22 cellular contexts compared by ENCODE assay signal in genomic region chr7:104933433-104934074, GRCh38.
DNase-seq lines count a peak whose midpoint lies in the region; ATAC-seq and TF ChIP-seq lines count a peak whose summit lies in the region.
"Had no signal": no experiment of that assay in that cellular context is flagged by ENCODE, and none has a peak within 500 bp of the region (broad histone marks: within the 10 kb centered on the region; RNA-seq: fewer than 3 reads in every experiment).

No MANE protein-coding gene starts in this region.

- TF ChIP-seq CTCF in NB4 (IDR thresholded peaks at IDR 0.05; ENCODE audit: low read depth, low read length) (no peak), colonic mucosa (IDR thresholded peaks at IDR 0.05) (no peak), neural crest cell (conservative IDR thresholded peaks at IDR 0.05) (no peak), foreskin keratinocyte (conservative IDR thresholded peaks at IDR 0.05) (no peak), brain microvascular endothelial cell (IDR thresholded peaks at IDR 0.05; ENCODE audit: low read depth, low read length, missing control alignments) (no peak)

- H3K4me3 ChIP-seq in H7 (ENCODE audit: insufficient read depth, low read depth, low read length) (no peak overlapping the region), NB4 (ENCODE audit: low read depth, low read length) (no peak overlapping the region), colonic mucosa (no peak overlapping the region), brain microvascular endothelial cell (ENCODE audit: low read depth, low read length) (no peak overlapping the region)
- H3K4me3 ChIP-seq: gastrocnemius medialis, HAP-1, PC-9, prostate gland, tibial nerve had no signal

- H3K9me3 Mint-ChIP-seq in neural crest cell, result peaks cover 5% of the 10 kb centered on the region
- no peaks in the 10 kb centered on the region for H3K9me3 Mint-ChIP-seq in activated naive CD8-positive, alpha-beta T cell treated with anti-CD3 and anti-CD28 coated beads, Interleukin-2, amount 50 U/mL, for 24 hours
- H3K9me3 Mint-ChIP-seq: activated naive CD4-positive, alpha-beta T cell treated with anti-CD3 and anti-CD28 coated beads, Interleukin-2, amount 10 ng/mL, durations not matched to agents 7 days and 5 days; natural killer cell had no signal

- DNase-seq in H7 (peak; percentile 43), NB4 (ENCODE audit: low read depth) (peak; percentile 45), colonic mucosa (peak; percentile 92), neural crest cell (ENCODE audit: low read depth, low spot score) (no peak), foreskin keratinocyte (no peak), brain microvascular endothelial cell (no peak), NCI-H2029 (lab: John Stamatoyannopoulos, UW) (no peak)
- DNase-seq in activated naive CD8-positive, alpha-beta T cell treated with anti-CD3 and anti-CD28 coated beads, Interleukin-2, amount 50 U/mL, for 24 hours, result no peak
- DNase-seq: activated CD4-positive, alpha-beta T cell treated with anti-CD3 and anti-CD28 coated beads, Interleukin-2, amount 50 U/mL, for 48 hours; activated naive CD4-positive, alpha-beta T cell treated with anti-CD3 and anti-CD28 coated beads, Interleukin-2, amount 10 ng/mL, durations not matched to agents 7 days and 5 days; BE2C; cortex of kidney; DMS 273 treated with DMSO at 0.1 percent for 48 hours; gastrocnemius medialis; natural killer cell; NCI-H1436 treated with DMSO at 0.1 percent for 48 hours; PC-9 had no signal

- peak overlapping the region in 1 of 2 donors; percentile 95 for H3K9ac ChIP-seq in colonic mucosa (ENCODE audit: low read depth in 2 of 2, low read length in 2 of 2)
- H3K9ac ChIP-seq: KMS-11 had no signal

- in situ Hi-C loops in brain microvascular endothelial cell (cut with HindIII; ENCODE audit: low pct_ligation_motif_present, low sequenced_read_pairs), result no loop called here

- ATAC-seq in activated naive CD8-positive, alpha-beta T cell treated with anti-CD3 and anti-CD28 coated beads, Interleukin-2, amount 50 U/mL, for 24 hours, result no peak
- no peak for ATAC-seq in foreskin keratinocyte
- ATAC-seq: gastrocnemius medialis, SK-N-SH treated with all-trans-retinoic acid at 6 μM for 48 hours had no signal

- peak overlapping the region; percentile 3 for H3K4me3 Mint-ChIP-seq in neural crest cell
- no peak overlapping the region for H3K4me3 Mint-ChIP-seq in activated naive CD8-positive, alpha-beta T cell treated with anti-CD3 and anti-CD28 coated beads, Interleukin-2, amount 50 U/mL, for 24 hours
- H3K4me3 Mint-ChIP-seq: activated naive CD4-positive, alpha-beta T cell treated with anti-CD3 and anti-CD28 coated beads, Interleukin-2, amount 10 ng/mL, durations not matched to agents 7 days and 5 days; natural killer cell had no signal

- no peaks in the 10 kb centered on the region for H3K27me3 Mint-ChIP-seq in neural crest cell (ENCODE audit: low read depth)
- no peaks in the 10 kb centered on the region for H3K27me3 Mint-ChIP-seq in activated naive CD8-positive, alpha-beta T cell treated with anti-CD3 and anti-CD28 coated beads, Interleukin-2, amount 50 U/mL, for 24 hours
- H3K27me3 Mint-ChIP-seq: activated naive CD4-positive, alpha-beta T cell treated with anti-CD3 and anti-CD28 coated beads, Interleukin-2, amount 10 ng/mL, durations not matched to agents 7 days and 5 days had no signal

- H3K27ac Mint-ChIP-seq in neural crest cell (ENCODE audit: unreplicated experiment), result no peak overlapping the region
- no peak overlapping the region for H3K27ac Mint-ChIP-seq in activated naive CD8-positive, alpha-beta T cell treated with anti-CD3 and anti-CD28 coated beads, Interleukin-2, amount 50 U/mL, for 24 hours
- H3K27ac Mint-ChIP-seq: activated naive CD4-positive, alpha-beta T cell treated with anti-CD3 and anti-CD28 coated beads, Interleukin-2, amount 10 ng/mL, durations not matched to agents 7 days and 5 days; natural killer cell had no signal

- intact Hi-C loops in colonic mucosa (cut with DNase I), result no loop called here

- no peaks in the 10 kb centered on the region for H3K9me3 ChIP-seq in colonic mucosa
- H3K9me3 ChIP-seq: BE2C, gastrocnemius medialis, HAP-1, prostate gland, tibial nerve had no signal

- H3K27ac ChIP-seq in colonic mucosa, result peak overlapping the region; percentile 82
- no peak overlapping the region for H3K27ac ChIP-seq in foreskin keratinocyte
- H3K27ac ChIP-seq in brain microvascular endothelial cell, result no peak overlapping the region
- H3K27ac ChIP-seq: gastrocnemius medialis, KMS-11, PC-9, prostate gland, tibial nerve had no signal

- no peaks in the 10 kb centered on the region for H3K36me3 Mint-ChIP-seq in neural crest cell (ENCODE audit: low read depth)
- no peaks in the 10 kb centered on the region for H3K36me3 Mint-ChIP-seq in activated naive CD8-positive, alpha-beta T cell treated with anti-CD3 and anti-CD28 coated beads, Interleukin-2, amount 50 U/mL, for 24 hours (ENCODE audit: low read depth)
- H3K36me3 Mint-ChIP-seq: activated naive CD4-positive, alpha-beta T cell treated with anti-CD3 and anti-CD28 coated beads, Interleukin-2, amount 10 ng/mL, durations not matched to agents 7 days and 5 days; natural killer cell had no signal

- TF ChIP-seq POLR2A in NB4 (IDR thresholded peaks at IDR 0.05; ENCODE audit: extremely low read depth, insufficient read length), result no peak

- H3K4me1 ChIP-seq in colonic mucosa (no peaks in the 10 kb centered on the region), foreskin keratinocyte (peaks cover 10% of the 10 kb centered on the region)
- H3K4me1 ChIP-seq: gastrocnemius medialis, HAP-1, prostate gland had no signal

- no peaks in the 10 kb centered on the region for H3K36me3 ChIP-seq in H7 (replicated peaks; ENCODE audit: control insufficient read depth, insufficient read depth, low read length)
- H3K36me3 ChIP-seq in colonic mucosa, result no peaks in the 10 kb centered on the region
- H3K36me3 ChIP-seq in brain microvascular endothelial cell (replicated peaks), result no peaks in the 10 kb centered on the region
- H3K36me3 ChIP-seq: BE2C, gastrocnemius medialis, HAP-1, prostate gland, tibial nerve had no signal

- peaks cover 48% of the 10 kb centered on the region for H3K4me1 Mint-ChIP-seq in neural crest cell
- H3K4me1 Mint-ChIP-seq in activated naive CD8-positive, alpha-beta T cell treated with anti-CD3 and anti-CD28 coated beads, Interleukin-2, amount 50 U/mL, for 24 hours, result peaks cover 13% of the 10 kb centered on the region
- H3K4me1 Mint-ChIP-seq: activated naive CD4-positive, alpha-beta T cell treated with anti-CD3 and anti-CD28 coated beads, Interleukin-2, amount 10 ng/mL, durations not matched to agents 7 days and 5 days; natural killer cell had no signal

- H3K27me3 ChIP-seq in H7 (ENCODE audit: control insufficient read depth, insufficient read depth, low read length), result no peaks in the 10 kb centered on the region
- H3K27me3 ChIP-seq in colonic mucosa, result no peaks in the 10 kb centered on the region
- no peaks in the 10 kb centered on the region for H3K27me3 ChIP-seq in foreskin keratinocyte
- H3K27me3 ChIP-seq in brain microvascular endothelial cell (replicated peaks), result no peaks in the 10 kb centered on the region
- H3K27me3 ChIP-seq: BE2C, gastrocnemius medialis, tibial nerve had no signal

Comparison
In these comparisons a context has a peak if more than half of its experiments do, and no peak if none do; other contexts are left out.
1. DNase-seq: peak in H7 (single experiment), NB4 (single experiment) and colonic mucosa (single experiment); none in neural crest cell (single experiment), activated naive CD8-positive, alpha-beta T cell treated with anti-CD3 and anti-CD28 coated beads, Interleukin-2, amount 50 U/mL, for 24 hours (single experiment), foreskin keratinocyte (0 of 2), brain microvascular endothelial cell (single experiment) and NCI-H2029 (single experiment).